In the genomic region with DNA sequence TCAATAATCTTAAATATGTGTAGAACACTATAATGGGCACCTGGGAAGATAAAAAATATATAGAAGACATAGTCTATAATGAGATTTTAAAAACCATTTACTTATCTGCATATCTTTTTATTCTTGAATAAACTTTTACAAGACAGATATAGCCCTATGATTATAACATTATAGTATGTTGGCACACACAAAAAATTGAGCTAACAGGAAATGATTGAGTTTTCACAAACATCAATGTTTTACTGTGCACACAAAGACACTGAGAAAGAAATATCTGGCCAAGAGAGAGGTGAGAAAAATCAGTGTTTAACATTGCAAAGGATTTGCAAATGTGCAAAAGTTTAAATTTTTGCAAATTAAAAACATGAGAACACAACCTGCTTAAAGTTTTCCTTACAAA, we compare ENCODE assay signal across 24 cellular contexts.
"Had no signal": no experiment of that assay in that cellular context is flagged by ENCODE, and none has a peak within 500 bp of the region (broad histone marks: within the 10 kb centered on the region; RNA-seq: fewer than 3 reads in every experiment).

No MANE protein-coding gene starts in this region.

- H3K36me3 Mint-ChIP-seq: immature natural killer cell; memory B cell; naive thymus-derived CD4-positive, alpha-beta T cell had no signal

- H3K9me3 ChIP-seq: esophagus muscularis mucosa, gastroesophageal sphincter, heart left ventricle, left lung, lower lobe of right lung had no signal

- H3K4me2 ChIP-seq: hepatocyte had no signal

- H3K27ac Mint-ChIP-seq: effector memory CD8-positive, alpha-beta T cell; endodermal cell; immature natural killer cell; memory B cell; naive thymus-derived CD4-positive, alpha-beta T cell had no signal

- H3K79me2 ChIP-seq: hepatocyte had no signal

- FAIRE-seq: colon, endometrium, frontal cortex had no signal

- H2AFZ ChIP-seq: hepatocyte had no signal

- H3K4me3 ChIP-seq: coronary artery, esophagus muscularis mucosa, gastroesophageal sphincter, heart left ventricle, hepatocyte, left lung, lower lobe of right lung had no signal

- ATAC-seq: effector memory CD8-positive, alpha-beta T cell; foreskin keratinocyte; gastroesophageal sphincter; heart left ventricle; left cardiac atrium; left lung; left ventricle myocardium superior; lower lobe of right lung; naive thymus-derived CD4-positive, alpha-beta T cell had no signal

- H3K27me3 ChIP-seq: esophagus muscularis mucosa, foreskin keratinocyte, gastroesophageal sphincter, heart left ventricle, hepatocyte, left lung had no signal

- H3K27ac ChIP-seq: coronary artery, esophagus muscularis mucosa, foreskin keratinocyte, gastroesophageal sphincter, heart left ventricle, hepatocyte, left lung, lower lobe of right lung had no signal

- H3K4me3 Mint-ChIP-seq: effector memory CD8-positive, alpha-beta T cell; endodermal cell; immature natural killer cell; memory B cell; naive thymus-derived CD4-positive, alpha-beta T cell had no signal

- H3K27me3 Mint-ChIP-seq: effector memory CD8-positive, alpha-beta T cell had no signal

- H3K9me3 Mint-ChIP-seq: effector memory CD8-positive, alpha-beta T cell; endodermal cell; immature natural killer cell; memory B cell; naive thymus-derived CD4-positive, alpha-beta T cell had no signal

- DNase-seq: effector CD8-positive, alpha-beta T cell; effector memory CD8-positive, alpha-beta T cell; endodermal cell; foreskin keratinocyte; heart left ventricle; hypothalamus; immature natural killer cell; islet precursor cell; left cardiac atrium; left lung; left ventricle myocardium superior; lower lobe of right lung; mammary epithelial cell; mesendoderm; midbrain; naive thymus-derived CD4-positive, alpha-beta T cell had no signal

- H3K36me3 ChIP-seq: esophagus muscularis mucosa, gastroesophageal sphincter, heart left ventricle, left lung, lower lobe of right lung had no signal

- H3K4me1 ChIP-seq: esophagus muscularis mucosa, gastroesophageal sphincter, heart left ventricle, left lung, lower lobe of right lung had no signal

- H3K4me1 Mint-ChIP-seq: endodermal cell; immature natural killer cell; naive thymus-derived CD4-positive, alpha-beta T cell had no signal
